Comparison of ENCODE assay signal across 8 cellular contexts in the genomic region with DNA sequence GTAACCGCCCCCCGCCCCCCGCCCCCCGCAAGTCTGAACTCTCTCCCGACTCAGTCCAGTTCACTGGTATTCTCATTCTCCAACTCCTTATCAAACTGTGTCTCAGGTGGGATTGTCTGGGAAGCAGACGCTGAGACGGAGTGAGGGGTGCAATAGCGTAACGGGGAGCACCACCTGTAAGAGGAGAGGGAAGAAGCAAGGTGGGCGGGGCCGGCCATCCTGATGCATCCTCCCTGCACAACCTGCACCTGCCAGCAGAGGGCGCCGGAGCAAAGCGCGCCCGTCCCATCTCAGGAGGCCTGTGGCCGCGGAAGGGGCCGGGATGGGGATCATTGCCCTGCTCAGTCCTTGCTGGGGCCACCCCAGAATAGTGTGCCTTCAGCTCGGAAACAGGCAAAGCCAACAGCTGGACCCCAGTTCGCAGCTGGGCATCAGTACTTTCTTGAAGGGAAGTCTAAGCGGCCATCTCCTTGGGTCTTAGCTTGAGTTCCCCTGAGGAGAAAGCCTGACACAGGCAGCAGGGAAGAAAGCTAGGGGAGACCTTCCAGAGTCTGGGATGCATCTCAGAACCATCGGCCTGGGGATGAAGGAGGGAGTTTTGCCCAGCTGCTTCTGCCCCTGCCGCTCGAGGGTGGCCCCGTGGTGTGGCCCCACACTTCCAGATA.
DNase-seq lines count a peak whose midpoint lies in the region; ATAC-seq and TF ChIP-seq lines count a peak whose summit lies in the region.

No MANE protein-coding gene starts in this region.

- TF ChIP-seq CTCF in RWPE2 (IDR thresholded peaks at IDR 0.05; ENCODE audit: poor library complexity, severe bottlenecking) (peak; percentile 95), left ventricle myocardium inferior (IDR thresholded peaks at IDR 0.05; ENCODE audit: borderline replicate concordance) (peak; percentile 87)

- H3K4me3 ChIP-seq in RWPE2 (ENCODE audit: severe bottlenecking) (no peak overlapping the region), left ventricle myocardium inferior (no peak overlapping the region)

- H3K36me3 ChIP-seq in RWPE2 (ENCODE audit: low read depth) = no peaks in the 10 kb centered on the region
- no peaks in the 10 kb centered on the region for H3K36me3 ChIP-seq in left ventricle myocardium inferior

- no peaks in the 10 kb centered on the region for H3K27me3 ChIP-seq in RWPE2 (ENCODE audit: insufficient read depth, poor library complexity, severe bottlenecking)
- H3K27me3 ChIP-seq in left ventricle myocardium inferior (ENCODE audit: low read depth) = peaks cover 83% of the 10 kb centered on the region

- ATAC-seq in RWPE2 (ENCODE audit: low read depth) = peak; percentile 34
- no peak for ATAC-seq in HG03571 (IDR thresholded peaks at IDR 0.05; ENCODE audit: unreplicated experiment)

- DNase-seq in NCI-H82 (lab: John Stamatoyannopoulos, UW) (peak; percentile 87), NCI-H82 treated with DMSO at 0.1 percent for 48 hours (lab: John Stamatoyannopoulos, UW; ENCODE audit: unreplicated experiment) (no peak), HK-2 (ENCODE audit: unreplicated experiment) (peak; percentile 83), RWPE2 (ENCODE audit: low spot score) (no peak), left ventricle myocardium inferior (peak; percentile 64)
- DNase-seq in activated gamma-delta T cell treated with anti-CD3 and anti-CD28 coated beads, Interleukin-2, amount 50 U/mL, for 16 hours (ENCODE audit: low read depth) = peak; percentile 42
- DNase-seq in stimulated activated CD4-positive, alpha-beta T cell treated with anti-CD3 and anti-CD28 coated beads, Interleukin-12 subunit alpha, Interleukin-12 subunit beta, amount 100 ng/mL, for 4 hours = peak; percentile 67

- H3K9me3 ChIP-seq in RWPE2 (ENCODE audit: severe bottlenecking) (no peaks in the 10 kb centered on the region), left ventricle myocardium inferior (replicated peaks) (no peaks in the 10 kb centered on the region)

- no peak overlapping the region for H3K27ac ChIP-seq in RWPE2 (ENCODE audit: poor library complexity, severe bottlenecking)
- H3K27ac ChIP-seq in left ventricle myocardium inferior (replicated peaks) = no peak overlapping the region

- intact Hi-C loops in left ventricle myocardium inferior (cut with micrococcal nuclease) = no loop called here

- H3K4me1 ChIP-seq in RWPE2 (ENCODE audit: insufficient read depth, poor library complexity, severe bottlenecking) (no peaks in the 10 kb centered on the region), left ventricle myocardium inferior (peaks cover 3% of the 10 kb centered on the region)

Comparison
In these comparisons a context has a peak if more than half of its experiments do, and no peak if none do; other contexts are left out.
1. DNase-seq: peak in NCI-H82 (single experiment), HK-2 (single experiment), activated gamma-delta T cell treated with anti-CD3 and anti-CD28 coated beads, Interleukin-2, amount 50 U/mL, for 16 hours (single experiment), left ventricle myocardium inferior (single experiment) and stimulated activated CD4-positive, alpha-beta T cell treated with anti-CD3 and anti-CD28 coated beads, Interleukin-12 subunit alpha, Interleukin-12 subunit beta, amount 100 ng/mL, for 4 hours (single experiment); none in NCI-H82 treated with DMSO at 0.1 percent for 48 hours (single experiment) and RWPE2 (single experiment).